ENCODE assay signal across 21 cellular contexts in the genomic region with DNA sequence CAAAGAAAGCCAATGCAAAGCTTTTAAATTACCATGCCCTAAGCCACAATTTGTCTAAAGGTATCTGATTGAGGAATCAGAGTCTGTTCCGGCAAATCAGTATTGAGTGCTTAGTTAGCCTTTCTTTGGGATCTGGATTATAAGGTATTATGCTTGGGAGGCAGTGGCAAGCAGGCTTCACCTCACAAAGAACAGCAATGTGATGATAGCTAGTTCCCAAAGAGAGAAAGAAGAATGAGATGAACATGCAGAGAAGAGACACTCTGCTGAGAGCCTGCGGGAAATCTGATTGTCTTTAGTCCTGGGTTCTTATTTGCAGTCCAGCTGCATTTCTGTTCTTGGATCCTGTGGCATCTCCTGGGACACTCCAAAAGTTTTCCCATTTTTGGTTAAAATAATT.
"Had no signal": no experiment of that assay in that cellular context is flagged by ENCODE, and none has a peak within 500 bp of the region (broad histone marks: within the 10 kb centered on the region; RNA-seq: fewer than 3 reads in every experiment).

No MANE protein-coding gene starts in this region.

- H3K36me3 ChIP-seq: prostate gland had no signal

- DNase-seq: cortex of kidney; effector CD4-positive, alpha-beta T cell; hypothalamus; immature natural killer cell; islet precursor cell; kidney glomerular epithelial cell; left ventricle myocardium superior; lower lobe of right lung; naive thymus-derived CD8-positive, alpha-beta T cell; stimulated activated CD4-positive, alpha-beta T cell treated with anti-CD3 and anti-CD28 coated beads, Interleukin-2, amount 100 ng/mL, for 24 hours; stimulated activated CD4-positive, alpha-beta T cell treated with anti-CD3 and anti-CD28 coated beads, Interleukin-4, amount 100 ng/mL, for 24 hours; stimulated activated naive CD4-positive, alpha-beta T cell treated with Interleukin-2 at 50 U/mL for 16 hours; stomach; substantia nigra; upper lobe of left lung had no signal

- ATAC-seq: left ventricle myocardium superior; lower lobe of right lung; naive thymus-derived CD8-positive, alpha-beta T cell; sciatic nerve; stimulated activated effector memory CD8-positive, alpha-beta T cell treated with anti-CD3 and anti-CD28 coated beads, Interleukin-12 subunit alpha, Interleukin-12 subunit beta, amount 100 ng/mL, for 72 hours had no signal

- H3K27me3 ChIP-seq: right atrium auricular region, stomach, tibial nerve, upper lobe of left lung had no signal

- H3K4me3 ChIP-seq: lower lobe of right lung, prostate gland, right atrium auricular region, stomach, thoracic aorta, tibial nerve, upper lobe of left lung had no signal

- H3K9me3 Mint-ChIP-seq: stimulated activated effector memory CD8-positive, alpha-beta T cell treated with anti-CD3 and anti-CD28 coated beads, Interleukin-12 subunit alpha, Interleukin-12 subunit beta, amount 100 ng/mL, for 72 hours had no signal

- H3K27ac Mint-ChIP-seq: immature natural killer cell; naive thymus-derived CD8-positive, alpha-beta T cell; stimulated activated effector memory CD8-positive, alpha-beta T cell treated with anti-CD3 and anti-CD28 coated beads, Interleukin-12 subunit alpha, Interleukin-12 subunit beta, amount 100 ng/mL, for 72 hours had no signal

- H3K9me3 ChIP-seq: lower lobe of right lung, prostate gland, right atrium auricular region, stomach, thoracic aorta, tibial nerve, upper lobe of left lung had no signal

- H3K36me3 Mint-ChIP-seq: immature natural killer cell; naive thymus-derived CD8-positive, alpha-beta T cell; stimulated activated effector memory CD8-positive, alpha-beta T cell treated with anti-CD3 and anti-CD28 coated beads, Interleukin-12 subunit alpha, Interleukin-12 subunit beta, amount 100 ng/mL, for 72 hours had no signal

- H3K4me1 ChIP-seq: lower lobe of right lung, prostate gland had no signal

- H3K4me1 Mint-ChIP-seq: immature natural killer cell; naive thymus-derived CD8-positive, alpha-beta T cell; stimulated activated effector memory CD8-positive, alpha-beta T cell treated with anti-CD3 and anti-CD28 coated beads, Interleukin-12 subunit alpha, Interleukin-12 subunit beta, amount 100 ng/mL, for 72 hours had no signal

- H3K4me3 Mint-ChIP-seq: immature natural killer cell; naive thymus-derived CD8-positive, alpha-beta T cell; stimulated activated effector memory CD8-positive, alpha-beta T cell treated with anti-CD3 and anti-CD28 coated beads, Interleukin-12 subunit alpha, Interleukin-12 subunit beta, amount 100 ng/mL, for 72 hours had no signal

- H3K27ac ChIP-seq: lower lobe of right lung, prostate gland, right atrium auricular region, stomach, thoracic aorta, tibial nerve, upper lobe of left lung had no signal
